ENCODE assay signal across 18 cellular contexts in genomic region chr10:31358688-31359330, GRCh38. TPM values are rescaled to one million over a fixed set of nuclear protein-coding genes. Genes with fewer than 3 reads are reported as not detected.
DNase-seq lines count a peak whose midpoint lies in the region; TF ChIP-seq lines count a peak whose summit lies in the region.
"Had no signal": no experiment of that assay in that cellular context is flagged by ENCODE, and none has a peak within 500 bp of the region (broad histone marks: within the 10 kb centered on the region; RNA-seq: fewer than 3 reads in every experiment).

No MANE protein-coding gene starts in this region.

- DNase-seq in HCEC 1CT: peak; percentile 67
- peak; percentile 49 for DNase-seq in cerebellar cortex (ENCODE audit: low spot score)
- no peak for DNase-seq in vagina (ENCODE audit: extremely low spot score in 2 of 2)
- DNase-seq in colonic mucosa: no peak
- DNase-seq in NCI-H2227 (lab: John Stamatoyannopoulos, UW; ENCODE audit: unreplicated experiment): no peak
- no peak for DNase-seq in NCI-H2107 treated with DMSO at 0.1 percent for 48 hours (lab: John Stamatoyannopoulos, UW; ENCODE audit: unreplicated experiment)
- DNase-seq: activated CD8-positive, alpha-beta T cell treated with anti-CD3 and anti-CD28 coated beads for 36 hours; amygdala; CD4-positive, CD25-positive, alpha-beta regulatory T cell; H9; kidney glomerular epithelial cell; mucosa of descending colon; NCI-H2081; NCI-H774; substantia nigra had no signal

- H3K27me3 ChIP-seq in muscle layer of duodenum (ENCODE audit: low read depth, low read length) (no peaks in the 10 kb centered on the region), vagina (no peaks in the 10 kb centered on the region), colonic mucosa (no peaks in the 10 kb centered on the region)

- H3K4me3 ChIP-seq in muscle layer of duodenum (ENCODE audit: low read depth in 1 of 2, low read length in 2 of 2) (no peak overlapping the region), vagina (no peak overlapping the region), colonic mucosa (no peak overlapping the region)
- H3K4me3 ChIP-seq: mucosa of descending colon, prostate gland, SK-N-MC had no signal

- intact Hi-C loops in vagina (cut with DNase I) (no loop called here), colonic mucosa (cut with DNase I) (no loop called here)

- H3K4me1 ChIP-seq in muscle layer of duodenum (ENCODE audit: control insufficient read depth in 1 of 2, insufficient read depth in 2 of 2, low read length in 2 of 2): peaks cover 0 to 27% of the 10 kb centered on the region in 2 donors
- peaks cover 48% of the 10 kb centered on the region for H3K4me1 ChIP-seq in vagina
- H3K4me1 ChIP-seq in colonic mucosa: no peaks in the 10 kb centered on the region
- H3K4me1 ChIP-seq: prostate gland had no signal

- H3K27ac ChIP-seq in muscle layer of duodenum (ENCODE audit: low read length): peak overlapping the region; percentile 2
- H3K27ac ChIP-seq in vagina: peak overlapping the region; percentile 18
- H3K27ac ChIP-seq in colonic mucosa: no peak overlapping the region
- H3K27ac ChIP-seq: prostate gland, SK-N-MC had no signal

- no peaks in the 10 kb centered on the region for H3K9me3 ChIP-seq in muscle layer of duodenum (ENCODE audit: control insufficient read depth in 1 of 2, low read length in 2 of 2)
- no peaks in the 10 kb centered on the region for H3K9me3 ChIP-seq in vagina
- H3K9me3 ChIP-seq in colonic mucosa: no peaks in the 10 kb centered on the region
- H3K9me3 ChIP-seq: prostate gland had no signal

- no peak for TF ChIP-seq POLR2A in vagina (IDR thresholded peaks at IDR 0.05)

- TF ChIP-seq CTCF in vagina (IDR thresholded peaks at IDR 0.05) (no peak), colonic mucosa (IDR thresholded peaks at IDR 0.05) (no peak)

- H3K36me3 ChIP-seq in muscle layer of duodenum (ENCODE audit: control insufficient read depth in 1 of 2, insufficient read depth in 2 of 2, low read length in 2 of 2) (peaks cover 0 to 3% of the 10 kb centered on the region in 2 donors), vagina (peaks cover 0 to 9% of the 10 kb centered on the region in 2 donors), colonic mucosa (no peaks in the 10 kb centered on the region)
- H3K36me3 ChIP-seq: prostate gland had no signal

- no peak overlapping the region for H3K9ac ChIP-seq in colonic mucosa (ENCODE audit: low read depth in 2 of 2, low read length in 2 of 2)

RNA-seq across cellular contexts. Expression of gene ZEB1, which starts 39.8 kb away (rescaled TPM):
- total RNA-seq in vagina: 82.7 TPM
- 10 to 100 TPM in 1 of 2 donors, 1 to 10 TPM in 1; 6.1 to 32.3 TPM for total RNA-seq in colonic mucosa

Comparison
In these comparisons a context has a peak if more than half of its experiments do, and no peak if none do; other contexts are left out.
1. DNase-seq: peak in HCEC 1CT (single experiment) and cerebellar cortex (single experiment); none in vagina (0 of 2), colonic mucosa (single experiment), NCI-H2227 (single experiment) and NCI-H2107 treated with DMSO at 0.1 percent for 48 hours (single experiment).